15 cellular contexts compared by ENCODE assay signal in genomic region chr7:35356495-35356894, GRCh38.
A peak's percentile ranks its signal among the peaks of the same experiment; 100 is the strongest.
DNase-seq lines count a peak whose midpoint lies in the region; ATAC-seq and TF ChIP-seq lines count a peak whose summit lies in the region.
"Had no signal": no experiment of that assay in that cellular context is flagged by ENCODE, and none has a peak within 500 bp of the region (broad histone marks: within the 10 kb centered on the region; RNA-seq: fewer than 3 reads in every experiment).

No MANE protein-coding gene starts in this region.

- H3K27me3 ChIP-seq in right atrium auricular region: no peaks in the 10 kb centered on the region
- no peaks in the 10 kb centered on the region for H3K27me3 ChIP-seq in left ventricle myocardium inferior (ENCODE audit: low read depth)
- H3K27me3 ChIP-seq in neural progenitor cell: no peaks in the 10 kb centered on the region
- peaks cover 8% of the 10 kb centered on the region for H3K27me3 ChIP-seq in CD4-positive, alpha-beta T cell (ENCODE audit: control insufficient read depth, insufficient read depth, low read length)
- H3K27me3 ChIP-seq: BE2C had no signal

- ATAC-seq in Right ventricle myocardium superior (ENCODE audit: poor library complexity) (peak; percentile 93), sciatic nerve (no peak)
- ATAC-seq in CD4-positive, alpha-beta T cell (ENCODE audit: poor library complexity): no peak
- ATAC-seq: CD8-positive, alpha-beta T cell had no signal

- no peak for TF ChIP-seq CTCF in right atrium auricular region (IDR thresholded peaks at IDR 0.05)
- TF ChIP-seq CTCF in left ventricle myocardium inferior (IDR thresholded peaks at IDR 0.05; ENCODE audit: borderline replicate concordance): no peak
- no peak for TF ChIP-seq CTCF in neural progenitor cell (IDR thresholded peaks at IDR 0.05)
- no peak for TF ChIP-seq CTCF in CD4-positive, alpha-beta T cell (IDR thresholded peaks at IDR 0.05)

- no peak overlapping the region for H3K4me3 Mint-ChIP-seq in neural progenitor cell
- H3K4me3 Mint-ChIP-seq in CD4-positive, alpha-beta T cell: no peak overlapping the region
- H3K4me3 Mint-ChIP-seq: CD8-positive, alpha-beta T cell had no signal

- H3K36me3 ChIP-seq in right atrium auricular region (no peaks in the 10 kb centered on the region), left ventricle myocardium inferior (no peaks in the 10 kb centered on the region), neural progenitor cell (no peaks in the 10 kb centered on the region)
- H3K36me3 ChIP-seq: BE2C had no signal

- H3F3A ChIP-seq in neural progenitor cell (ENCODE audit: low read depth): no peaks in the 10 kb centered on the region

- no peak overlapping the region for H3K4me3 ChIP-seq in right atrium auricular region
- no peak overlapping the region for H3K4me3 ChIP-seq in left ventricle myocardium inferior
- H3K4me3 ChIP-seq in neural progenitor cell: no peak overlapping the region

- DNase-seq in Right ventricle myocardium superior (peak; percentile 74), right atrium auricular region (ENCODE audit: low spot score) (no peak), left ventricle myocardium inferior (peak; percentile 54), neural progenitor cell (ENCODE audit: low spot score) (no peak), ACHN (no peak), sciatic nerve (ENCODE audit: low spot score) (no peak)
- no peak for DNase-seq in activated effector memory CD4-positive, alpha-beta T cell treated with anti-CD3 and anti-CD28 coated beads, Interleukin-2, amount 50 U/mL, for 16 hours
- DNase-seq in CD4-positive, alpha-beta T cell: no peak
- DNase-seq: BE2C; Caco-2; CD8-positive, alpha-beta T cell; DMS53; GF-D8; HCEC 1CT had no signal

- intact Hi-C loops in Right ventricle myocardium superior (cut with DNase I) (no loop called here), left ventricle myocardium inferior (cut with micrococcal nuclease) (no loop called here), sciatic nerve (cut with DNase I) (no loop called here)
- intact Hi-C loops in CD4-positive, alpha-beta T cell (cut with DNase I, micrococcal nuclease): no loop called here

- in situ Hi-C loops in ACHN (cut with HindIII; ENCODE audit: low pct_ligation_motif_present, low pct_unique_long_range_greater_than_20kb, low sequenced_read_pairs): no loop called here

- H3K9me3 Mint-ChIP-seq in neural progenitor cell: peaks cover 13% of the 10 kb centered on the region
- no peaks in the 10 kb centered on the region for H3K9me3 Mint-ChIP-seq in CD4-positive, alpha-beta T cell
- H3K9me3 Mint-ChIP-seq: CD8-positive, alpha-beta T cell had no signal

- H3K4me1 Mint-ChIP-seq in neural progenitor cell: peaks cover 13% of the 10 kb centered on the region
- no peaks in the 10 kb centered on the region for H3K4me1 Mint-ChIP-seq in CD4-positive, alpha-beta T cell (ENCODE audit: low read depth)

- H3K27ac Mint-ChIP-seq in neural progenitor cell: no peak overlapping the region
- no peak overlapping the region for H3K27ac Mint-ChIP-seq in CD4-positive, alpha-beta T cell
- H3K27ac Mint-ChIP-seq: CD8-positive, alpha-beta T cell had no signal

- H2AFZ ChIP-seq in neural progenitor cell (replicated peaks): no peak overlapping the region

- no peak overlapping the region for H3K9ac ChIP-seq in neural progenitor cell

- H3K27ac ChIP-seq in right atrium auricular region (no peak overlapping the region), left ventricle myocardium inferior (replicated peaks) (peak overlapping the region; percentile 31), neural progenitor cell (no peak overlapping the region)
- H3K27ac ChIP-seq in CD4-positive, alpha-beta T cell (ENCODE audit: low read depth, low read length): no peak overlapping the region
- H3K27ac ChIP-seq: C4-2B had no signal

- POLR2A ChIA-PET in CD4-positive, alpha-beta T cell (lab: Charles Lee): no interaction called here

- CTCF ChIA-PET in CD4-positive, alpha-beta T cell (lab: Charles Lee): no interaction called here

- H3K4me2 ChIP-seq in neural progenitor cell: peak overlapping the region; percentile 5

- H3K79me2 ChIP-seq in neural progenitor cell (ENCODE audit: low read depth): no peaks in the 10 kb centered on the region

- no peaks in the 10 kb centered on the region for H3K4me1 ChIP-seq in right atrium auricular region
- peaks cover 11% of the 10 kb centered on the region for H3K4me1 ChIP-seq in left ventricle myocardium inferior
- peaks cover 25% of the 10 kb centered on the region for H3K4me1 ChIP-seq in neural progenitor cell
- H3K4me1 ChIP-seq: Caco-2 had no signal

- peaks cover 5% of the 10 kb centered on the region for H3K27me3 Mint-ChIP-seq in neural progenitor cell (ENCODE audit: insufficient read depth, low read depth)
- H3K27me3 Mint-ChIP-seq in CD4-positive, alpha-beta T cell: peaks cover 21% of the 10 kb centered on the region

- H3K9me3 ChIP-seq in right atrium auricular region: peaks cover 0 to 9% of the 10 kb centered on the region in 2 donors
- H3K9me3 ChIP-seq in left ventricle myocardium inferior (replicated peaks): peaks cover 14% of the 10 kb centered on the region
- H3K9me3 ChIP-seq in neural progenitor cell (ENCODE audit: low read depth): no peaks in the 10 kb centered on the region
- no peaks in the 10 kb centered on the region for H3K9me3 ChIP-seq in CD4-positive, alpha-beta T cell (ENCODE audit: control insufficient read depth, low read length)
- H3K9me3 ChIP-seq: BE2C, Caco-2 had no signal

- no peaks in the 10 kb centered on the region for H4K20me1 ChIP-seq in neural progenitor cell (ENCODE audit: low read depth)

- H3K36me3 Mint-ChIP-seq in neural progenitor cell: no peaks in the 10 kb centered on the region
- no peaks in the 10 kb centered on the region for H3K36me3 Mint-ChIP-seq in CD4-positive, alpha-beta T cell (ENCODE audit: low read depth)
- H3K36me3 Mint-ChIP-seq: CD8-positive, alpha-beta T cell had no signal

Comparison
In these comparisons a context has a peak if more than half of its experiments do, and no peak if none do; other contexts are left out.
1. DNase-seq: peak in Right ventricle myocardium superior (single experiment) and left ventricle myocardium inferior (single experiment); none in right atrium auricular region (single experiment), neural progenitor cell (single experiment), activated effector memory CD4-positive, alpha-beta T cell treated with anti-CD3 and anti-CD28 coated beads, Interleukin-2, amount 50 U/mL, for 16 hours (single experiment), ACHN (single experiment), sciatic nerve (single experiment) and CD4-positive, alpha-beta T cell (0 of 10).